ENCODE assay signal across 9 cellular contexts in genomic region chr10:87504307-87504666, GRCh38. TPM values are rescaled to one million over a fixed set of nuclear protein-coding genes. Genes with fewer than 3 reads are reported as not detected.
A peak's percentile ranks its signal among the peaks of the same experiment; 100 is the strongest.
DNase-seq lines count a peak whose midpoint lies in the region; FAIRE-seq lines count a peak whose summit lies in the region.
"Had no signal": no experiment of that assay in that cellular context is flagged by ENCODE, and none has a peak within 500 bp of the region (broad histone marks: within the 10 kb centered on the region; RNA-seq: fewer than 3 reads in every experiment).

No MANE protein-coding gene starts in this region.

- H3K9me3 ChIP-seq in HUES64 (ENCODE audit: insufficient read depth, low read depth, low read length) (no peaks in the 10 kb centered on the region), mucosa of rectum (ENCODE audit: control insufficient read depth in 2 of 2, low read length in 2 of 2) (no peaks in the 10 kb centered on the region)

- FAIRE-seq in frontal cortex (lab: Jason Lieb, UNC): no peak
- FAIRE-seq: endometrium had no signal

- H2AFZ ChIP-seq in ACC112 (ENCODE audit: low read length, unreplicated experiment): peak overlapping the region; percentile 41

- H3K79me2 ChIP-seq in ACC112 (ENCODE audit: control insufficient read depth, insufficient read depth, low read length, unreplicated experiment): peaks cover 35% of the 10 kb centered on the region

- DNase-seq in caudate nucleus (lab: John Stamatoyannopoulos, UW) (no peak), kidney glomerular epithelial cell (lab: John Stamatoyannopoulos, UW) (no peak), frontal cortex (ENCODE audit: low spot score in 2 of 2) (no peak), AG08395 (ENCODE audit: low spot score) (no peak), EL (no peak)

- H3K27me3 ChIP-seq in ACC112 (ENCODE audit: insufficient read depth, low read length) (no peaks in the 10 kb centered on the region), HUES64 (ENCODE audit: insufficient read depth, low read length) (peaks cover 6% of the 10 kb centered on the region), mucosa of rectum (ENCODE audit: control insufficient read depth in 2 of 2, insufficient read depth in 2 of 2, low read length in 2 of 2) (no peaks in the 10 kb centered on the region)

- H3K9ac ChIP-seq in HUES64 (ENCODE audit: low read depth, low read length): peak overlapping the region; percentile 79
- peak overlapping the region; percentile 70 to 83 for H3K9ac ChIP-seq in mucosa of rectum (ENCODE audit: low read depth in 1 of 2, low read length in 2 of 2)

- peaks cover 24% of the 10 kb centered on the region for H3K4me1 ChIP-seq in ACC112 (ENCODE audit: control insufficient read depth, insufficient read depth, low read length, unreplicated experiment)
- peaks cover 27% of the 10 kb centered on the region for H3K4me1 ChIP-seq in HUES64 (ENCODE audit: insufficient read depth, low read length)
- peaks cover 7 to 11% of the 10 kb centered on the region in 2 donors for H3K4me1 ChIP-seq in mucosa of rectum (ENCODE audit: control insufficient read depth in 2 of 2, insufficient read depth in 2 of 2, low read length in 2 of 2)

- H3K36me3 ChIP-seq in ACC112 (ENCODE audit: insufficient read depth, low read length) (peaks cover 11% of the 10 kb centered on the region), HUES64 (ENCODE audit: insufficient read depth, low read length) (peaks cover 17% of the 10 kb centered on the region), mucosa of rectum (ENCODE audit: control insufficient read depth in 2 of 2, insufficient read depth in 2 of 2, low read length in 2 of 2) (peaks cover 0 to 5% of the 10 kb centered on the region in 2 donors)

- H3K27ac ChIP-seq in ACC112 (ENCODE audit: low read depth, low read length): peak overlapping the region; percentile 78
- peak overlapping the region; percentile 80 for H3K27ac ChIP-seq in HUES64 (ENCODE audit: low read depth, low read length)
- H3K27ac ChIP-seq in caudate nucleus (ENCODE audit: low read depth, low read length): peak overlapping the region; percentile 84
- peak overlapping the region; percentile 60 to 85 for H3K27ac ChIP-seq in mucosa of rectum (ENCODE audit: low read depth in 2 of 2, low read length in 2 of 2)

- peak overlapping the region; percentile 93 for H3K4me3 ChIP-seq in ACC112 (ENCODE audit: low read depth, low read length)
- peak overlapping the region; percentile 97 for H3K4me3 ChIP-seq in HUES64 (ENCODE audit: low read length)
- H3K4me3 ChIP-seq in mucosa of rectum (ENCODE audit: low read length in 2 of 2): peak overlapping the region; percentile 78 to 90

- 13% methylated on average over 13 of the region's 13 CpGs for WGBS in HUES64

RNA-seq across cellular contexts. Expression of gene MINPP1, which starts 0.4 kb away (rescaled TPM):
- 25.8 TPM for polyA plus RNA-seq in HUES64 (2013, experiment 1 of 2)
- 25.2 TPM for polyA plus RNA-seq in HUES64 (2013, experiment 2 of 2)
- total RNA-seq in frontal cortex: 27.3 TPM
